Comparison of ENCODE assay signal across 1 cellular context in genomic region chr10:97169911-97170693, GRCh38.
TF ChIP-seq lines count a peak whose summit lies in the region.

No MANE protein-coding gene starts in this region.

TF ChIP-seq in GM23338, 12 proteins besides CTCF, POLR2A, EP300 and RAD21 (continued from another document):
- no peak for TF ChIP-seq ETS1 (IDR thresholded peaks at IDR 0.05)
- no peak for TF ChIP-seq CREB1 (CRISPR knock-in tag; IDR thresholded peaks at IDR 0.05; ENCODE audit: low read depth)
- TF ChIP-seq ZNF331 (CRISPR knock-in tag; IDR thresholded peaks at IDR 0.05; ENCODE audit: low read depth) = no peak
- no peak for TF ChIP-seq EZH2 (IDR thresholded peaks at IDR 0.05; ENCODE audit: low read depth, unreplicated experiment)
- no peak for TF ChIP-seq JUNB (IDR thresholded peaks at IDR 0.05; ENCODE audit: unreplicated experiment)
- no peak for TF ChIP-seq ZNF462 (CRISPR knock-in tag; IDR thresholded peaks at IDR 0.05)
- TF ChIP-seq ZNF114 (CRISPR knock-in tag; IDR thresholded peaks at IDR 0.05) = no peak
- TF ChIP-seq EZH2phosphoT487 (IDR thresholded peaks at IDR 0.05; ENCODE audit: unreplicated experiment) = no peak
- TF ChIP-seq REST (IDR thresholded peaks at IDR 0.05; ENCODE audit: unreplicated experiment) = no peak
- no peak for TF ChIP-seq STAT1 (IDR thresholded peaks at IDR 0.05; ENCODE audit: unreplicated experiment)
